11 cellular contexts compared by ENCODE assay signal in the genomic region with DNA sequence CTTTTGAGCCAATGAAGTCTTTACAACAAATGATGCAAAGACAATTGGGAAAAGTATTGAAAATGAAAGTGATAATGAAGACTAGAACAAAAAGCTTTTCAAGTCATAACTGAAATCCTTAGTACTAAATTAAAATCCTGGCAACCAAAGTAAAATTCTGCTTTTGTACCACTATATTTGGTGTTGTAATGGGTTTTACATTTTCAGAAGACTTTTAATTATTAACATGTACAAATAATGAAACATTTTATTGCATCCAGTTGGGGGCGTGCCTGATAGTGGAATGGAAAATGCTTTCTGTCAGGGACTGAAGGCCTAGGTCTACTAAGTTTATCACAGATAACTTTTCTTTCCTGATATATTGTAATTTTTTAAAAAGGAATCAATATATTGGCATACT.
A peak's percentile ranks its signal among the peaks of the same experiment; 100 is the strongest.
DNase-seq lines count a peak whose midpoint lies in the region; ATAC-seq, FAIRE-seq and TF ChIP-seq lines count a peak whose summit lies in the region.
"Had no signal": no experiment of that assay in that cellular context is flagged by ENCODE, and none has a peak within 500 bp of the region (broad histone marks: within the 10 kb centered on the region; RNA-seq: fewer than 3 reads in every experiment).

No MANE protein-coding gene starts in this region.

- no peaks in the 10 kb centered on the region for H3F3A ChIP-seq in OCI-LY1 (ENCODE audit: insufficient read depth, low read length)

- no peaks in the 10 kb centered on the region for H3K9me3 Mint-ChIP-seq in activated T-cell treated with anti-CD3 and anti-CD28 coated beads, Interleukin-2, amount 50 U/mL, for 24 hours

- DNase-seq in A549 (ENCODE audit: low read depth in 1 of 2, low spot score in 1 of 2) (peak in 1 of 2 experiments; percentile 35), foreskin fibroblast (no peak), GM12891 (ENCODE audit: insufficient read length, low spot score) (no peak), mammary epithelial cell (no peak)
- no peak for DNase-seq in activated T-cell treated with anti-CD3 and anti-CD28 coated beads, Interleukin-2, amount 50 U/mL, for 24 hours
- DNase-seq: activated CD8-positive, alpha-beta memory T cell treated with anti-CD3 and anti-CD28 coated beads, Interleukin-2, amount 10 ng/mL, durations not matched to agents 7 days and 5 days; mucosa of descending colon had no signal

- peak; percentile 70 for TF ChIP-seq RAD21 in A549 (conservative IDR thresholded peaks at IDR 0.05 in 1 of 2, IDR thresholded peaks at IDR 0.05 in 1 of 2)

- peak overlapping the region; percentile 39 for H3K4me2 ChIP-seq in A549
- H3K4me2 ChIP-seq in OCI-LY1 (ENCODE audit: low read length): no peak overlapping the region
- H3K4me2 ChIP-seq in mammary epithelial cell (ENCODE audit: insufficient read depth, low read depth, low read length): no peak overlapping the region

- ATAC-seq in A549 (0 out of 6 replicates have a peak, but pooled peaks of 1 of the 2 experiments have one; percentile 36), GM21381 (IDR thresholded peaks at IDR 0.05; ENCODE audit: unreplicated experiment) (peak; percentile 55), esophagus mucosa (no peak)
- ATAC-seq: activated CD8-positive, alpha-beta memory T cell treated with anti-CD3 and anti-CD28 coated beads, Interleukin-2, amount 10 ng/mL, durations not matched to agents 7 days and 5 days; mucosa of descending colon had no signal

- FAIRE-seq in A549 (lab: Jason Lieb, UNC) (peak; percentile 7), GM12891 (lab: Jason Lieb, UNC) (no peak)

- H3K4me1 Mint-ChIP-seq in activated T-cell treated with anti-CD3 and anti-CD28 coated beads, Interleukin-2, amount 50 U/mL, for 24 hours (ENCODE audit: low read depth): peaks cover 7% of the 10 kb centered on the region
- H3K4me1 Mint-ChIP-seq: CD14-positive monocyte had no signal

- H3K36me3 Mint-ChIP-seq in activated T-cell treated with anti-CD3 and anti-CD28 coated beads, Interleukin-2, amount 50 U/mL, for 24 hours (ENCODE audit: low read depth): peaks cover 47% of the 10 kb centered on the region
- H3K36me3 Mint-ChIP-seq: activated CD8-positive, alpha-beta memory T cell treated with anti-CD3 and anti-CD28 coated beads, Interleukin-2, amount 10 ng/mL, durations not matched to agents 7 days and 5 days had no signal

- CTCF ChIA-PET in A549 (lab: Yijun Ruan, JAX) (interaction anchor here (0.6 to 4.7 kb wide), 4 partner anchors 9 to 956 kb away, joined by 3 to 42 read pairs (median 7); no protein-coding TSS in a partner anchor), mammary epithelial cell (lab: Charles Lee; ENCODE audit: low non-redundant PET) (no interaction called here)

- no peaks in the 10 kb centered on the region for H3K79me2 ChIP-seq in OCI-LY1 (ENCODE audit: insufficient read depth, low read length)
- H3K79me2 ChIP-seq in mammary epithelial cell (ENCODE audit: insufficient read depth, low read length): no peaks in the 10 kb centered on the region

- H3K27me3 Mint-ChIP-seq in activated T-cell treated with anti-CD3 and anti-CD28 coated beads, Interleukin-2, amount 50 U/mL, for 24 hours: no peaks in the 10 kb centered on the region
- H3K27me3 Mint-ChIP-seq: activated CD8-positive, alpha-beta memory T cell treated with anti-CD3 and anti-CD28 coated beads, Interleukin-2, amount 10 ng/mL, durations not matched to agents 7 days and 5 days had no signal

- H3K9me3 ChIP-seq in A549: no peaks in the 10 kb centered on the region
- H3K9me3 ChIP-seq in OCI-LY1 (ENCODE audit: low read length): no peaks in the 10 kb centered on the region
- H3K9me3 ChIP-seq in mammary epithelial cell (replicated peaks; ENCODE audit: insufficient read depth, low read length): no peaks in the 10 kb centered on the region
- H3K9me3 ChIP-seq: mucosa of descending colon had no signal

- intact Hi-C loops in mammary epithelial cell (cut with micrococcal nuclease): loop anchor here (2.0 to 10.0 kb wide), 3 partner anchors 364 to 1450 kb away; no protein-coding TSS in a partner anchor

- POLR2A ChIA-PET in A549 (lab: Yijun Ruan, JAX): no interaction called here

- H3K4me3 ChIP-seq in A549: no peak overlapping the region
- no peak overlapping the region for H3K4me3 ChIP-seq in OCI-LY1 (ENCODE audit: low read depth, low read length, poor library complexity, severe bottlenecking)
- no peak overlapping the region for H3K4me3 ChIP-seq in foreskin fibroblast (ENCODE audit: low read depth in 1 of 2, low read length in 2 of 2)
- no peak overlapping the region for H3K4me3 ChIP-seq in mammary epithelial cell (replicated peaks in 1 of 3; ENCODE audit: insufficient read depth in 1 of 3, low read depth in 2 of 3, low read length in 3 of 3)
- H3K4me3 ChIP-seq: mucosa of descending colon had no signal

- H3K9me2 ChIP-seq in OCI-LY1 (ENCODE audit: low read depth, low read length): no peaks in the 10 kb centered on the region

- H2AFZ ChIP-seq in OCI-LY1 (ENCODE audit: low read length): no peak overlapping the region
- no peak overlapping the region for H2AFZ ChIP-seq in mammary epithelial cell (ENCODE audit: low read depth, low read length)

- H3K27me3 ChIP-seq in OCI-LY1 (ENCODE audit: insufficient read depth, low read length) (no peaks in the 10 kb centered on the region), mammary epithelial cell (ENCODE audit: insufficient read depth, low read length) (no peaks in the 10 kb centered on the region)

- H4K20me1 ChIP-seq in OCI-LY1 (ENCODE audit: insufficient read depth, low read length) (no peaks in the 10 kb centered on the region), mammary epithelial cell (ENCODE audit: insufficient read depth, low read length) (no peaks in the 10 kb centered on the region)

- TF ChIP-seq POLR2A in A549 (IDR thresholded peaks at IDR 0.05; ENCODE audit: low read length): no peak
- no peak for TF ChIP-seq POLR2A in GM12891 (IDR thresholded peaks at IDR 0.05; ENCODE audit: low read depth, low read length)

- H3K4me3 Mint-ChIP-seq in activated T-cell treated with anti-CD3 and anti-CD28 coated beads, Interleukin-2, amount 50 U/mL, for 24 hours: no peak overlapping the region
- H3K4me3 Mint-ChIP-seq: activated CD8-positive, alpha-beta memory T cell treated with anti-CD3 and anti-CD28 coated beads, Interleukin-2, amount 10 ng/mL, durations not matched to agents 7 days and 5 days; CD14-positive monocyte had no signal

- H3K27ac Mint-ChIP-seq in activated T-cell treated with anti-CD3 and anti-CD28 coated beads, Interleukin-2, amount 50 U/mL, for 24 hours: no peak overlapping the region
- H3K27ac Mint-ChIP-seq: activated CD8-positive, alpha-beta memory T cell treated with anti-CD3 and anti-CD28 coated beads, Interleukin-2, amount 10 ng/mL, durations not matched to agents 7 days and 5 days; CD14-positive monocyte had no signal

- H3K27ac ChIP-seq in A549 (no peak overlapping the region), OCI-LY1 (ENCODE audit: low read depth, low read length, poor library complexity, severe bottlenecking) (no peak overlapping the region), mammary epithelial cell (ENCODE audit: insufficient read depth, low read depth, low read length) (no peak overlapping the region)

- no peak for TF ChIP-seq EP300 in A549 (IDR thresholded peaks at IDR 0.05)

- dilution Hi-C loops in mammary epithelial cell (cut with HindIII; ENCODE audit: low sequenced_read_pairs): loop anchor here (25.0 kb wide), 1 partner anchor 917 kb away; no protein-coding TSS in a partner anchor

- in situ Hi-C loops in mammary epithelial cell (cut with MboI; ENCODE audit: low sequenced_read_pairs in 2 of 2): loop anchor here (10.0 kb wide), 2 partner anchors 400 to 930 kb away; no protein-coding TSS in a partner anchor

- peak; percentile 56 for TF ChIP-seq CTCF in A549 (IDR thresholded peaks at IDR 0.05)
- peak; percentile 41; the same call in 1 of the 2 replicates for TF ChIP-seq CTCF in OCI-LY1 (IDR thresholded peaks at IDR 0.05; ENCODE audit: low read length)
- peak; percentile 14 for TF ChIP-seq CTCF in foreskin fibroblast (IDR thresholded peaks at IDR 0.05; ENCODE audit: low read depth, low read length)
- no peak for TF ChIP-seq CTCF in mammary epithelial cell (conservative IDR thresholded peaks at IDR 0.05 in 1 of 2, IDR thresholded peaks at IDR 0.05 in 1 of 2; ENCODE audit: extremely low read depth in 1 of 2, insufficient read depth in 1 of 2, low read depth in 1 of 2, low read length in 2 of 2)

- no TSS peak for BruUV-seq in mammary epithelial cell (replicated peaks; lab: Mats Ljungman, UMichigan)

- H3K36me3 ChIP-seq in OCI-LY1 (ENCODE audit: insufficient read depth, low read length): no peaks in the 10 kb centered on the region; the same call in 1 of the 2 replicates
- peaks cover 7% of the 10 kb centered on the region for H3K36me3 ChIP-seq in mammary epithelial cell (ENCODE audit: insufficient read depth, low read length)

- H3K4me1 ChIP-seq in A549 (peaks cover 11% of the 10 kb centered on the region; the same call in 2 of the 3 replicates), OCI-LY1 (ENCODE audit: insufficient read depth, low read length, severe bottlenecking) (no peaks in the 10 kb centered on the region), mammary epithelial cell (ENCODE audit: insufficient read depth, low read length) (no peaks in the 10 kb centered on the region)

- 5% methylated on average over 1 of the region's 1 CpG for WGBS in A549 (ENCODE audit: missing lambda C conversion rate)
- 96% methylated on average over 1 of the region's 1 CpG for WGBS in mammary epithelial cell (ENCODE audit: low coverage, missing lambda C conversion rate)

- H3K9ac ChIP-seq in OCI-LY1 (ENCODE audit: low read length): no peak overlapping the region
- no peak overlapping the region for H3K9ac ChIP-seq in mammary epithelial cell (ENCODE audit: insufficient read depth, low read length)

TF ChIP-seq in A549, 52 proteins besides CTCF, POLR2A, EP300 and RAD21:
- TF ChIP-seq CBX8 (IDR thresholded peaks at IDR 0.05): no peak
- peak; percentile 70 for TF ChIP-seq SMC3 (IDR thresholded peaks at IDR 0.05)

TF ChIP-seq in GM12891, 5 proteins besides CTCF, POLR2A, EP300 and RAD21:
- TF ChIP-seq TAF1 (IDR thresholded peaks at IDR 0.05; ENCODE audit: low read depth, low read length) (no peak), POLR2AphosphoS5 (IDR thresholded peaks at IDR 0.05; ENCODE audit: low read depth, low read length) (no peak), PAX5 (IDR thresholded peaks at IDR 0.05; ENCODE audit: insufficient read depth, low read length, severe bottlenecking) (no peak), POU2F2 (IDR thresholded peaks at IDR 0.05; ENCODE audit: low read depth, low read length) (no peak), SPI1 (IDR thresholded peaks at IDR 0.05; ENCODE audit: low read depth, low read length) (no peak)

Comparison
In these comparisons a context has a peak if more than half of its experiments do, and no peak if none do; other contexts are left out.
1. CTCF ChIP-seq: peak in A549 (single experiment), OCI-LY1 (single experiment) and foreskin fibroblast (single experiment); none in mammary epithelial cell (0 of 2).